ENCODE assay signal across 1 cellular context in the genomic region with DNA sequence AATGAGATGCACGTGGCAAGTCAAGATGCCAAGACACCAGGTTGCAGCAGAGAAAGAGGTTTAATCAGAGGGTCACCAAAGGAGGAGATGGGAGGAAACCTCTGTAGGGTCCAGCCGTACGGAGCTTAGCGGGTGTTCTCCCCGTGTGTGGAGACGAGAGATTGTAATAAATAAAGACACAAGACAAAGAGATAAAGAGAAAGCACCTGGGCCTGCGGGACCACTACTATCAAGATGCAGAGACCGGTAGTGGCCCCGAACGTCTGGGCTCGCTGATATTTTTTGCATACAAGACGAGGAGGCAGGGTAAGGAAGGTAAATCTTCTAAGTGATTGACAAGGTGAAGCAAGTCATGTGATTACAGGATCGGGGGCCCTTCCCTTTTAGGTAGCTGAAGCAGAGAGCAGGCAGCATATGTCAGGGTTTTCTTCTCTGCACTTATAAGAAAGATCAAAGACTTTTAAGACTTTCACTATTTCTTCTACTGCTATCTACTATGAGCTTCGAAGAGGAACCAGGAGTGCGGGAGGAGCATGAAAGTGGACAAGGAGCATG.
TF ChIP-seq lines count a peak whose summit lies in the region.

No MANE protein-coding gene starts in this region.

TF ChIP-seq in K562, 482 proteins besides CTCF, POLR2A, EP300 and RAD21 (continues in another document):
- TF ChIP-seq DPF2 (IDR thresholded peaks at IDR 0.05) (0 out of 2 replicates have a peak, but pooled peaks have one; percentile 13), HDAC1 (IDR thresholded peaks at IDR 0.05) (no peak), ZNF316 (IDR thresholded peaks at IDR 0.05) (peak; percentile 43), MEIS2 (IDR thresholded peaks at IDR 0.05; ENCODE audit: partially characterized antibody) (peak; percentile 30), MTF1 (CRISPR knock-in tag; IDR thresholded peaks at IDR 0.05; ENCODE audit: borderline replicate concordance) (no peak), KLF16 (IDR thresholded peaks at IDR 0.05) (peak; percentile 61; the same call in 1 of the 2 replicates), ARNT (IDR thresholded peaks at IDR 0.05) (no peak), ZNF311 (CRISPR knock-in tag; IDR thresholded peaks at IDR 0.05) (no peak), NCOR1 (IDR thresholded peaks at IDR 0.05) (peak; percentile 62), ZBTB12 (CRISPR knock-in tag; IDR thresholded peaks at IDR 0.05) (no peak), U2AF1 (optimal IDR thresholded peaks at IDR 0.05; ENCODE audit: low read depth, low read length) (no peak), GABPA (tag; conservative IDR thresholded peaks at IDR 0.05; ENCODE audit: low read depth) (no peak), SMAD4 (CRISPR knock-in tag; conservative IDR thresholded peaks at IDR 0.05) (peak; percentile 43; the same call in 1 of the 2 replicates), TRIM25 (IDR thresholded peaks at IDR 0.05; ENCODE audit: borderline replicate concordance) (no peak), PTRF (tag; IDR thresholded peaks at IDR 0.05) (no peak), ZNF449 (CRISPR knock-in tag; IDR thresholded peaks at IDR 0.05) (no peak), KAT2B (IDR thresholded peaks at IDR 0.05; ENCODE audit: low read depth, low read length) (no peak), BCOR (IDR thresholded peaks at IDR 0.05) (no peak), POLR2G (IDR thresholded peaks at IDR 0.05; ENCODE audit: low read depth, low read length) (no peak), HDAC2 (IDR thresholded peaks at IDR 0.05) (0 out of 2 replicates have a peak, but pooled peaks have one; percentile 20), HDAC3 (IDR thresholded peaks at IDR 0.05; ENCODE audit: borderline replicate concordance, partially characterized antibody) (no peak), PKNOX1 (IDR thresholded peaks at IDR 0.05) (peak; percentile 78), RFX7 (CRISPR knock-in tag; IDR thresholded peaks at IDR 0.05) (no peak), XRCC5 (IDR thresholded peaks at IDR 0.05; ENCODE audit: low read depth, low read length) (no peak), XRCC4 (IDR thresholded peaks at IDR 0.05; ENCODE audit: extremely low read depth, insufficient read depth, insufficient read length) (no peak), ZNF324 (CRISPR knock-in tag; IDR thresholded peaks at IDR 0.05) (no peak), ETS2 (tag; IDR thresholded peaks at IDR 0.05; ENCODE audit: borderline replicate concordance, poor library complexity, severe bottlenecking) (no peak), ZNF79 (CRISPR knock-in tag; IDR thresholded peaks at IDR 0.05; ENCODE audit: low read depth) (no peak), ZBTB7A (IDR thresholded peaks at IDR 0.05; ENCODE audit: borderline replicate concordance, control insufficient read depth, low read depth, low read length) (no peak), TEAD4 (IDR thresholded peaks at IDR 0.05; ENCODE audit: low read length) (peak; percentile 82), TEAD4 (CRISPR knock-in tag; IDR thresholded peaks at IDR 0.05; ENCODE audit: borderline replicate concordance) (no peak), CXXC5 (CRISPR knock-in tag; IDR thresholded peaks at IDR 0.05) (peak; percentile 36; the same call in 1 of the 2 replicates), SOX6 (IDR thresholded peaks at IDR 0.05) (peak; percentile 33; the same call in 1 of the 2 replicates), ZNF24 (IDR thresholded peaks at IDR 0.05) (no peak), GTF2E2 (tag; IDR thresholded peaks at IDR 0.05) (no peak), CBFA2T3 (IDR thresholded peaks at IDR 0.05) (peak; percentile 89), HDAC6 (IDR thresholded peaks at IDR 0.05; ENCODE audit: low read depth, low read length) (no peak), ZNF384 (IDR thresholded peaks at IDR 0.05; ENCODE audit: low read depth, low read length) (no peak), CAMTA2 (CRISPR knock-in tag; conservative IDR thresholded peaks at IDR 0.05) (no peak), ASH1L (IDR thresholded peaks at IDR 0.05; ENCODE audit: borderline replicate concordance, low read depth, partially characterized antibody) (no peak), HBP1 (CRISPR knock-in tag; IDR thresholded peaks at IDR 0.05) (no peak), MAFF (IDR thresholded peaks at IDR 0.05; ENCODE audit: low read length) (no peak), TAL1 (IDR thresholded peaks at IDR 0.05) (peak; percentile 83), TCF7 (IDR thresholded peaks at IDR 0.05; ENCODE audit: borderline replicate concordance) (no peak)
- TF ChIP-seq, protein P1, sequence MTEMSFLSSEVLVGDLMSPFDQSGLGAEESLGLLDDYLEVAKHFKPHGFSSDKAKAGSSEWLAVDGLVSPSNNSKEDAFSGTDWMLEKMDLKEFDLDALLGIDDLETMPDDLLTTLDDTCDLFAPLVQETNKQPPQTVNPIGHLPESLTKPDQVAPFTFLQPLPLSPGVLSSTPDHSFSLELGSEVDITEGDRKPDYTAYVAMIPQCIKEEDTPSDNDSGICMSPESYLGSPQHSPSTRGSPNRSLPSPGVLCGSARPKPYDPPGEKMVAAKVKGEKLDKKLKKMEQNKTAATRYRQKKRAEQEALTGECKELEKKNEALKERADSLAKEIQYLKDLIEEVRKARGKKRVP (CRISPR knock-in tag; IDR thresholded peaks at IDR 0.05): no peak
- TF ChIP-seq, protein P2, sequence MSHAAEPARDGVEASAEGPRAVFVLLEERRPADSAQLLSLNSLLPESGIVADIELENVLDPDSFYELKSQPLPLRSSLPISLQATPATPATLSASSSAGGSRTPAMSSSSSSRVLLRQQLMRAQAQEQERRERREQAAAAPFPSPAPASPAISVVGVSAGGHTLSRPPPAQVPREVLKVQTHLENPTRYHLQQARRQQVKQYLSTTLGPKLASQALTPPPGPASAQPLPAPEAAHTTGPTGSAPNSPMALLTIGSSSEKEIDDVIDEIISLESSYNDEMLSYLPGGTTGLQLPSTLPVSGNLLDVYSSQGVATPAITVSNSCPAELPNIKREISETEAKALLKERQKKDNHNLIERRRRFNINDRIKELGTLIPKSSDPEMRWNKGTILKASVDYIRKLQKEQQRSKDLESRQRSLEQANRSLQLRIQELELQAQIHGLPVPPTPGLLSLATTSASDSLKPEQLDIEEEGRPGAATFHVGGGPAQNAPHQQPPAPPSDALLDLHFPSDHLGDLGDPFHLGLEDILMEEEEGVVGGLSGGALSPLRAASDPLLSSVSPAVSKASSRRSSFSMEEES (CRISPR knock-in tag; IDR thresholded peaks at IDR 0.05): peak; percentile 71
- TF ChIP-seq, protein P3, sequence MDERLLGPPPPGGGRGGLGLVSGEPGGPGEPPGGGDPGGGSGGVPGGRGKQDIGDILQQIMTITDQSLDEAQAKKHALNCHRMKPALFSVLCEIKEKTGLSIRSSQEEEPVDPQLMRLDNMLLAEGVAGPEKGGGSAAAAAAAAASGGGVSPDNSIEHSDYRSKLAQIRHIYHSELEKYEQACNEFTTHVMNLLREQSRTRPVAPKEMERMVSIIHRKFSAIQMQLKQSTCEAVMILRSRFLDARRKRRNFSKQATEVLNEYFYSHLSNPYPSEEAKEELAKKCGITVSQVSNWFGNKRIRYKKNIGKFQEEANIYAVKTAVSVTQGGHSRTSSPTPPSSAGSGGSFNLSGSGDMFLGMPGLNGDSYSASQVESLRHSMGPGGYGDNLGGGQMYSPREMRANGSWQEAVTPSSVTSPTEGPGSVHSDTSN (CRISPR knock-in tag; IDR thresholded peaks at IDR 0.05; ENCODE audit: low read depth): no peak
- TF ChIP-seq, protein P3 (tag; conservative IDR thresholded peaks at IDR 0.05; ENCODE audit: low read depth): 0 out of 2 replicates have a peak, but pooled peaks have one; percentile 25
- TF ChIP-seq, protein P4, sequence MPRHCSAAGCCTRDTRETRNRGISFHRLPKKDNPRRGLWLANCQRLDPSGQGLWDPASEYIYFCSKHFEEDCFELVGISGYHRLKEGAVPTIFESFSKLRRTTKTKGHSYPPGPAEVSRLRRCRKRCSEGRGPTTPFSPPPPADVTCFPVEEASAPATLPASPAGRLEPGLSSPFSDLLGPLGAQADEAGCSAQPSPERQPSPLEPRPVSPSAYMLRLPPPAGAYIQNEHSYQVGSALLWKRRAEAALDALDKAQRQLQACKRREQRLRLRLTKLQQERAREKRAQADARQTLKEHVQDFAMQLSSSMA (CRISPR knock-in tag; IDR thresholded peaks at IDR 0.05): no peak
- TF ChIP-seq, protein P5, sequence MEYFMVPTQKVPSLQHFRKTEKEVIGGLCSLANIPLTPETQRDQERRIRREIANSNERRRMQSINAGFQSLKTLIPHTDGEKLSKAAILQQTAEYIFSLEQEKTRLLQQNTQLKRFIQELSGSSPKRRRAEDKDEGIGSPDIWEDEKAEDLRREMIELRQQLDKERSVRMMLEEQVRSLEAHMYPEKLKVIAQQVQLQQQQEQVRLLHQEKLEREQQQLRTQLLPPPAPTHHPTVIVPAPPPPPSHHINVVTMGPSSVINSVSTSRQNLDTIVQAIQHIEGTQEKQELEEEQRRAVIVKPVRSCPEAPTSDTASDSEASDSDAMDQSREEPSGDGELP (CRISPR knock-in tag; IDR thresholded peaks at IDR 0.05; ENCODE audit: borderline replicate concordance): no peak
- TF ChIP-seq, protein P6, sequence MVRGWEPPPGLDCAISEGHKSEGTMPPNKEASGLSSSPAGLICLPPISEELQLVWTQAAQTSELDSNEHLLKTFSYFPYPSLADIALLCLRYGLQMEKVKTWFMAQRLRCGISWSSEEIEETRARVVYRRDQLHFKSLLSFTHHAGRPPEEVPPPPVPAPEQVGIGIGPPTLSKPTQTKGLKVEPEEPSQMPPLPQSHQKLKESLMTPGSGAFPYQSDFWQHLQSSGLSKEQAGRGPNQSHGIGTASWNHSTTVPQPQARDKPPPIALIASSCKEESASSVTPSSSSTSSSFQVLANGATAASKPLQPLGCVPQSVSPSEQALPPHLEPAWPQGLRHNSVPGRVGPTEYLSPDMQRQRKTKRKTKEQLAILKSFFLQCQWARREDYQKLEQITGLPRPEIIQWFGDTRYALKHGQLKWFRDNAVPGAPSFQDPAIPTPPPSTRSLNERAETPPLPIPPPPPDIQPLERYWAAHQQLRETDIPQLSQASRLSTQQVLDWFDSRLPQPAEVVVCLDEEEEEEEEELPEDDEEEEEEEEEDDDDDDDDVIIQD (CRISPR knock-in tag; IDR thresholded peaks at IDR 0.05): no peak
